In the genomic region with DNA sequence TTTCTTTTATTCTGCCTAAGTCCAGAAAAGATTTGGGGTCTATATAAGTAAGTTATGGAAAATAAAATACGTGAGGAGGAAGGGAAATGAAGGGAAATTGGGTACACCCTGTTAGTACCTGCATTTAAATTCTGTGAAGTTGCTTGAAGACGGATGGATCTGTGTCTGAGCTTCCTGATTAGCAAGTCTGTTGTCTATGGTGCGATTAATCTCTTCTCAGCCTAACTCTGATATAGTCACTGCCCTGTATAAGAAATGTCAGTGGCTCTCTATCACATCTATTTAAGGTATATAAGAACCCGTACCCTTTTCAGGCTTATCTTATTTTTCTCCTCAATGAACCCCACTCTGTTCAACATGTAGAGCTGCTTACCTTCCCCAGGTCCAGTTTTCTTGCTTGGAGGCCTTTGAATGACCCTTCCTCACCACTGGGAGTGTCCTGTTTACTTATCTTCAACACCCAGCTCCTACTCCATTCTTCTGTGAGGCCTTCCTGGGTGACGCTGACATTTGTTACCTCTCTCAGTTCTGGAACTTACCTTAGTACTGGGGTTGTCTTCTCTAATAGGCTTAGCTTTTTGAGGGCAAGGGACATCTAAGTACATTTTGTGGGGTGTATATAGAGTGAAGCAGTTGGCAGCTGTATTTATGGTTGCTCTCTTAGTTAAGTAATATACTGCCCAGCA, we compare ENCODE assay signal across 16 cellular contexts.
DNase-seq lines count a peak whose midpoint lies in the region; ATAC-seq, FAIRE-seq and TF ChIP-seq lines count a peak whose summit lies in the region.
"Had no signal": no experiment of that assay in that cellular context is flagged by ENCODE, and none has a peak within 500 bp of the region (broad histone marks: within the 10 kb centered on the region; RNA-seq: fewer than 3 reads in every experiment).

No MANE protein-coding gene starts in this region.

- no peaks in the 10 kb centered on the region for H3K27me3 ChIP-seq in K562 (ENCODE audit: control insufficient read depth in 2 of 2, insufficient read depth in 2 of 2, low read length in 2 of 2)
- no peaks in the 10 kb centered on the region for H3K27me3 ChIP-seq in spleen (replicated peaks in 1 of 7)
- no peaks in the 10 kb centered on the region for H3K27me3 ChIP-seq in MM.1S (replicated peaks; ENCODE audit: insufficient read depth, low read length)
- H3K27me3 ChIP-seq: esophagus squamous epithelium, right lobe of liver, upper lobe of right lung had no signal

- 0 out of 6 replicates have a peak, but pooled peaks of 1 of the 3 experiments have one; percentile 8 for TF ChIP-seq CTCF in K562 (IDR thresholded peaks at IDR 0.05 in 2 of 3, conservative IDR thresholded peaks at IDR 0.05 in 1 of 3; ENCODE audit: insufficient read depth in 2 of 3, low read depth in 1 of 3, low read length in 3 of 3)
- TF ChIP-seq CTCF in spleen (IDR thresholded peaks at IDR 0.05 in 8 of 11, conservative IDR thresholded peaks at IDR 0.05 in 3 of 11), result no peak
- no peak for TF ChIP-seq CTCF in MM.1S (IDR thresholded peaks at IDR 0.05; ENCODE audit: low read length)

- DNase-seq in K562 (ENCODE audit: extremely low read depth in 1 of 4, low spot score in 3 of 4) (peak; percentile 71 to 89 (median 78)), spleen (no peak), MM.1S (no peak)
- DNase-seq in activated effector memory CD4-positive, alpha-beta T cell treated with Interleukin-2 at 50 U/mL for 16 hours, result no peak
- DNase-seq: activated CD4-positive, CD25-positive, alpha-beta regulatory T cell; amniotic stem cell; esophagus squamous epithelium; NCI-H2029; NCI-H510A; occipital lobe; SIG-M5 had no signal

- H3K79me2 ChIP-seq in K562 (ENCODE audit: control insufficient read depth, insufficient read depth, low read length) (no peaks in the 10 kb centered on the region), MM.1S (ENCODE audit: low read length) (no peaks in the 10 kb centered on the region)

- intact Hi-C loops in K562 (cut with micrococcal nuclease), result loop anchor here (5.0 kb wide), 4 partner anchors 35 to 145 kb away; no protein-coding TSS in a partner anchor
- intact Hi-C loops in spleen (cut with DNase I; ENCODE audit: low total_unique reads), result no loop called here

- no TSS peak for BruUV-seq in K562 (replicated peaks; lab: Mats Ljungman, UMichigan)

- in situ Hi-C loops in K562 (cut with MboI), result no loop called here

- POLR2A ChIA-PET in K562 (lab: Yijun Ruan, JAX), result interaction anchor here (0.9 to 1.5 kb wide), 2 partner anchors 10 to 26 kb away, joined by 3 to 8 read pairs; no protein-coding TSS in a partner anchor

- H3K4me2 ChIP-seq in K562 (ENCODE audit: insufficient read depth, low read length) (peak overlapping the region; percentile 56), MM.1S (ENCODE audit: low read depth, low read length) (no peak overlapping the region)

- no peaks in the 10 kb centered on the region for H3F3A ChIP-seq in MM.1S (ENCODE audit: insufficient read depth, low read length)

- H3K36me3 ChIP-seq in K562 (ENCODE audit: control insufficient read depth, insufficient read depth, low read length) (no peaks in the 10 kb centered on the region; the same call in 2 of the 3 replicates), spleen (no peaks in the 10 kb centered on the region), MM.1S (replicated peaks; ENCODE audit: insufficient read depth, low read length) (no peaks in the 10 kb centered on the region)
- H3K36me3 ChIP-seq: esophagus squamous epithelium, right lobe of liver, upper lobe of right lung had no signal

- H4K20me1 ChIP-seq in K562 (replicated peaks; ENCODE audit: control insufficient read depth, insufficient read depth, low read length) (no peaks in the 10 kb centered on the region), MM.1S (ENCODE audit: insufficient read depth, low read length) (no peaks in the 10 kb centered on the region)

- TF ChIP-seq POLR2A in K562 (conservative IDR thresholded peaks at IDR 0.05) (peak; percentile 54), spleen (IDR thresholded peaks at IDR 0.05) (no peak)

- no peaks in the 10 kb centered on the region for H3K9me2 ChIP-seq in MM.1S (replicated peaks; ENCODE audit: insufficient read depth, low read length)

- H3K4me1 ChIP-seq in K562 (replicated peaks in 1 of 2; ENCODE audit: control insufficient read depth in 2 of 2, insufficient read depth in 2 of 2, low read length in 2 of 2) (peaks cover 13 to 49% of the 10 kb centered on the region in 2 experiments), spleen (peaks cover 0 to 32% (median 16%) of the 10 kb centered on the region in 6 donors), MM.1S (ENCODE audit: low read length) (peaks cover 15% of the 10 kb centered on the region)
- H3K4me1 ChIP-seq: esophagus squamous epithelium, right lobe of liver had no signal

- H2AFZ ChIP-seq in K562 (ENCODE audit: low read depth, low read length) (peak overlapping the region; percentile 74), MM.1S (ENCODE audit: low read length) (no peak overlapping the region)

- H3K27ac ChIP-seq in K562 (ENCODE audit: extremely low read depth, low read depth, low read length), result peak overlapping the region; percentile 88
- H3K27ac ChIP-seq in spleen, result peak overlapping the region in 7 of 8 donors; percentile 58 to 89 (median 82)
- no peak overlapping the region for H3K27ac ChIP-seq in MM.1S (ENCODE audit: low read length)
- H3K27ac ChIP-seq: esophagus squamous epithelium, right lobe of liver, upper lobe of right lung had no signal

- peak overlapping the region in 1 of 2 experiments; percentile 64; a peak in 2 of 4 replicates for H3K9ac ChIP-seq in K562 (ENCODE audit: insufficient read depth in 1 of 2, low read depth in 2 of 2, low read length in 2 of 2)
- H3K9ac ChIP-seq in MM.1S (ENCODE audit: low read length), result no peak overlapping the region

- ATAC-seq in GM18502 (IDR thresholded peaks at IDR 0.05; ENCODE audit: poor library complexity, unreplicated experiment) (peak; percentile 4), HG02870 (IDR thresholded peaks at IDR 0.05; ENCODE audit: unreplicated experiment) (peak; percentile 6), K562 (peak; percentile 86), HG03196 (IDR thresholded peaks at IDR 0.05; ENCODE audit: unreplicated experiment) (no peak)

- TF ChIP-seq RAD21 in K562 (CRISPR knock-in tag; conservative IDR thresholded peaks at IDR 0.05 in 1 of 2, IDR thresholded peaks at IDR 0.05 in 1 of 2), result 0 out of 4 replicates have a peak, but pooled peaks of 1 of the 2 experiments have one; percentile 4

- H3K9me1 ChIP-seq in K562 (ENCODE audit: control insufficient read depth, insufficient read depth, low read length), result no peaks in the 10 kb centered on the region

- TF ChIP-seq EP300 in K562 (IDR thresholded peaks at IDR 0.05; ENCODE audit: low read length), result peak; percentile 77

- 0% methylated on average over 5 of the region's 5 CpGs for WGBS in K562 (ENCODE audit: insufficient coverage, low coverage, missing lambda C conversion rate)
- WGBS in spleen, 5 donors, result 90 to 96% (median 92%) methylated on average over 5 of the region's 5 CpGs

- CTCF ChIA-PET in K562 (lab: Yijun Ruan, JAX; ENCODE audit: low intra/inter-chr PET ratio), result no interaction called here

- H3K4me3 ChIP-seq in K562 (peak overlapping the region; percentile 6; the same call in 1 of the 2 replicates), spleen (peak overlapping the region in 1 of 8 donors; percentile 58), MM.1S (ENCODE audit: low read length) (no peak overlapping the region)
- H3K4me3 ChIP-seq: esophagus squamous epithelium, right lobe of liver, upper lobe of right lung had no signal

- peak; percentile 93 for FAIRE-seq in K562 (lab: Jason Lieb, UNC)

- 0 out of 2 replicates have a peak, but pooled peaks cover 1% of the 10 kb centered on the region for H3K9me3 ChIP-seq in K562 (replicated peaks; ENCODE audit: control insufficient read depth, insufficient read depth, low read depth, low read length)
- no peaks in the 10 kb centered on the region for H3K9me3 ChIP-seq in spleen
- H3K9me3 ChIP-seq in MM.1S (replicated peaks; ENCODE audit: insufficient read depth, low read length), result no peaks in the 10 kb centered on the region
- H3K9me3 ChIP-seq: esophagus squamous epithelium, right lobe of liver, upper lobe of right lung had no signal

TF ChIP-seq in K562, 482 proteins besides CTCF, POLR2A, EP300 and RAD21 (continues in another document):
- TF ChIP-seq ZNF583 (CRISPR knock-in tag; IDR thresholded peaks at IDR 0.05), result no peak
- TF ChIP-seq BRD4 (IDR thresholded peaks at IDR 0.05), result peak; percentile 32; the same call in 1 of the 2 replicates
- TF ChIP-seq NR1H2 (CRISPR knock-in tag; IDR thresholded peaks at IDR 0.05), result no peak
- peak; percentile 53; the same call in 1 of the 2 replicates for TF ChIP-seq PML (IDR thresholded peaks at IDR 0.05; ENCODE audit: low read length)
- TF ChIP-seq, protein P1, sequence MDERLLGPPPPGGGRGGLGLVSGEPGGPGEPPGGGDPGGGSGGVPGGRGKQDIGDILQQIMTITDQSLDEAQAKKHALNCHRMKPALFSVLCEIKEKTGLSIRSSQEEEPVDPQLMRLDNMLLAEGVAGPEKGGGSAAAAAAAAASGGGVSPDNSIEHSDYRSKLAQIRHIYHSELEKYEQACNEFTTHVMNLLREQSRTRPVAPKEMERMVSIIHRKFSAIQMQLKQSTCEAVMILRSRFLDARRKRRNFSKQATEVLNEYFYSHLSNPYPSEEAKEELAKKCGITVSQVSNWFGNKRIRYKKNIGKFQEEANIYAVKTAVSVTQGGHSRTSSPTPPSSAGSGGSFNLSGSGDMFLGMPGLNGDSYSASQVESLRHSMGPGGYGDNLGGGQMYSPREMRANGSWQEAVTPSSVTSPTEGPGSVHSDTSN (CRISPR knock-in tag; IDR thresholded peaks at IDR 0.05; ENCODE audit: low read depth), result no peak
- TF ChIP-seq, protein P1 (tag; conservative IDR thresholded peaks at IDR 0.05; ENCODE audit: low read depth), result peak; percentile 30; the same call in 1 of the 2 replicates
- no peak for TF ChIP-seq ZNF133 (CRISPR knock-in tag; IDR thresholded peaks at IDR 0.05)
- TF ChIP-seq, protein P2, sequence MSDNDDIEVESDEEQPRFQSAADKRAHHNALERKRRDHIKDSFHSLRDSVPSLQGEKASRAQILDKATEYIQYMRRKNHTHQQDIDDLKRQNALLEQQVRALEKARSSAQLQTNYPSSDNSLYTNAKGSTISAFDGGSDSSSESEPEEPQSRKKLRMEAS (CRISPR knock-in tag; IDR thresholded peaks at IDR 0.05), result no peak
- no peak for TF ChIP-seq SREBF1 (IDR thresholded peaks at IDR 0.05; ENCODE audit: borderline replicate concordance, low read depth, low read length)
- no peak for TF ChIP-seq ZNF77 (CRISPR knock-in tag; IDR thresholded peaks at IDR 0.05)

Comparison
In these comparisons a context has a peak if more than half of its experiments do, and no peak if none do; other contexts are left out.
1. DNase-seq: peak in K562 (4 of 4); none in spleen (single experiment), MM.1S (single experiment) and activated effector memory CD4-positive, alpha-beta T cell treated with Interleukin-2 at 50 U/mL for 16 hours (single experiment).